12 cellular contexts compared by ENCODE assay signal in genomic region chr4:108053281-108053701, GRCh38.
DNase-seq lines count a peak whose midpoint lies in the region; ATAC-seq, FAIRE-seq and TF ChIP-seq lines count a peak whose summit lies in the region.
"Had no signal": no experiment of that assay in that cellular context is flagged by ENCODE, and none has a peak within 500 bp of the region (broad histone marks: within the 10 kb centered on the region; RNA-seq: fewer than 3 reads in every experiment).

No MANE protein-coding gene starts in this region.

- no peak overlapping the region for H3K27ac ChIP-seq in small intestine (ENCODE audit: low read depth in 1 of 2, low read length in 1 of 2)
- H3K27ac ChIP-seq: neutrophil had no signal

- H3K4me1 Mint-ChIP-seq in activated CD4-positive, alpha-beta T cell treated with anti-CD3 and anti-CD28 coated beads for 36 hours: peaks cover 95% of the 10 kb centered on the region

- H3K9me3 ChIP-seq in small intestine (ENCODE audit: control insufficient read depth, low read depth): no peaks in the 10 kb centered on the region
- H3K9me3 ChIP-seq: neutrophil had no signal

- POLR2A ChIA-PET in activated CD4-positive, alpha-beta T cell treated with anti-CD3 and anti-CD28 coated beads for 36 hours (lab: Charles Lee): interaction anchor here (0.7 to 1.4 kb wide), 5 partner anchors 15 to 289 kb away, joined by 3 to 5 read pairs (median 3); no protein-coding TSS in a partner anchor

- peak overlapping the region; percentile 72 for H3K27ac Mint-ChIP-seq in activated CD4-positive, alpha-beta T cell treated with anti-CD3 and anti-CD28 coated beads for 36 hours

- no peaks in the 10 kb centered on the region for H3K27me3 Mint-ChIP-seq in activated CD4-positive, alpha-beta T cell treated with anti-CD3 and anti-CD28 coated beads for 36 hours

- peak; percentile 24 for ATAC-seq in activated CD4-positive, alpha-beta T cell treated with anti-CD3 and anti-CD28 coated beads for 36 hours
- ATAC-seq in HG02610 (IDR thresholded peaks at IDR 0.05; ENCODE audit: unreplicated experiment): peak; percentile 81
- ATAC-seq in HG03571 (IDR thresholded peaks at IDR 0.05; ENCODE audit: unreplicated experiment): peak; percentile 96

- CTCF ChIA-PET in activated CD4-positive, alpha-beta T cell treated with anti-CD3 and anti-CD28 coated beads for 36 hours (lab: Charles Lee): interaction anchor here (0.7 to 2.2 kb wide), 10 partner anchors 10 to 519 kb away, joined by 3 to 9 read pairs (median 4); no protein-coding TSS in a partner anchor

- H3K4me3 ChIP-seq in small intestine (ENCODE audit: low read depth in 1 of 2, low read length in 2 of 2): no peak overlapping the region

- intact Hi-C loops in activated CD4-positive, alpha-beta T cell treated with anti-CD3 and anti-CD28 coated beads for 36 hours (cut with DNase I, micrococcal nuclease): no loop called here

- no peaks in the 10 kb centered on the region for H3K36me3 ChIP-seq in small intestine (ENCODE audit: control insufficient read depth in 2 of 2, insufficient read depth in 2 of 2, low read length in 2 of 2)
- H3K36me3 ChIP-seq: neutrophil had no signal

- 26 to 49% (median 27%) methylated on average over 1 of the region's 1 CpG for WGBS in small intestine, 3 donors

- no peak for TF ChIP-seq POLR2A in H54 (IDR thresholded peaks at IDR 0.05; ENCODE audit: low read depth, low read length)

- peaks cover 4 to 13% of the 10 kb centered on the region in 2 donors for H3K4me1 ChIP-seq in small intestine (ENCODE audit: control insufficient read depth in 2 of 2, insufficient read depth in 1 of 2, low read depth in 1 of 2, low read length in 1 of 2)

- no peaks in the 10 kb centered on the region for H3K27me3 ChIP-seq in small intestine (ENCODE audit: control insufficient read depth in 2 of 2, insufficient read depth in 2 of 2, low read length in 2 of 2)

- DNase-seq in activated CD4-positive, alpha-beta T cell treated with anti-CD3 and anti-CD28 coated beads for 36 hours: no peak
- no peak for DNase-seq in activated CD4-positive, alpha-beta T cell treated with anti-CD3 and anti-CD28 coated beads for 4 hours
- DNase-seq in small intestine: peak; percentile 36
- no peak for DNase-seq in activated CD4-positive, CD25-positive, alpha-beta regulatory T cell treated with anti-CD3 and anti-CD28 coated beads, Interleukin-2, amount 50 U/mL, for 72 hours
- no peak for DNase-seq in NCI-H524 treated with DMSO at 0.1 percent for 48 hours (lab: John Stamatoyannopoulos, UW)
- DNase-seq in H54 (ENCODE audit: insufficient read length, low spot score): no peak
- DNase-seq: head of caudate nucleus, NCI-H1436 had no signal

- peak overlapping the region; percentile 1 for H3K4me3 Mint-ChIP-seq in activated CD4-positive, alpha-beta T cell treated with anti-CD3 and anti-CD28 coated beads for 36 hours

- FAIRE-seq in small intestine (lab: Jason Lieb, UNC) (no peak), H54 (lab: Jason Lieb, UNC) (no peak)
- FAIRE-seq: A204.1 had no signal

- peaks cover 66% of the 10 kb centered on the region for H3K36me3 Mint-ChIP-seq in activated CD4-positive, alpha-beta T cell treated with anti-CD3 and anti-CD28 coated beads for 36 hours (ENCODE audit: low read depth)

- no peaks in the 10 kb centered on the region for H3K9me3 Mint-ChIP-seq in activated CD4-positive, alpha-beta T cell treated with anti-CD3 and anti-CD28 coated beads for 36 hours (ENCODE audit: low read depth)

Comparison
In these comparisons a context has a peak if more than half of its experiments do, and no peak if none do; other contexts are left out.
1. ATAC-seq: peak in every context shown above with its lines; median percentile 96 in HG03571; 81 in HG02610; 24 in activated CD4-positive, alpha-beta T cell treated with anti-CD3 and anti-CD28 coated beads for 36 hours.